Comparison of ENCODE assay signal across 16 cellular contexts in genomic region chr10:13087986-13088618, GRCh38. TPM values are rescaled to one million over a fixed set of nuclear protein-coding genes. Genes with fewer than 3 reads are reported as not detected.
DNase-seq lines count a peak whose midpoint lies in the region; ATAC-seq and TF ChIP-seq lines count a peak whose summit lies in the region.
"Had no signal": no experiment of that assay in that cellular context is flagged by ENCODE, and none has a peak within 500 bp of the region (broad histone marks: within the 10 kb centered on the region; RNA-seq: fewer than 3 reads in every experiment).

No MANE protein-coding gene starts in this region.

- peak in 1 of 2 donors; percentile 44 for ATAC-seq in natural killer cell treated with Interleukin-12 subunit alpha and Interleukin-12 subunit beta and Interleukin-15 and Interleukin-18, amount 100 ng/mL, for 72 hours
- ATAC-seq in natural killer cell (no peak), foreskin keratinocyte (peak; percentile 93), GM21423 (IDR thresholded peaks at IDR 0.05; ENCODE audit: unreplicated experiment) (no peak)
- ATAC-seq: upper lobe of right lung had no signal

- H3K9me3 ChIP-seq in adipocyte (ENCODE audit: control insufficient read depth, low read length): peaks cover 23% of the 10 kb centered on the region
- H3K9me3 ChIP-seq in CD4-positive, alpha-beta memory T cell (ENCODE audit: control insufficient read depth in 1 of 2, low read length in 2 of 2): peaks cover 0 to 12% of the 10 kb centered on the region in 2 donors

- H3K27me3 ChIP-seq in adipocyte (replicated peaks; ENCODE audit: control insufficient read depth, insufficient read depth, low read length) (no peaks in the 10 kb centered on the region), foreskin keratinocyte (no peaks in the 10 kb centered on the region)
- H3K27me3 ChIP-seq in CD4-positive, alpha-beta memory T cell (ENCODE audit: insufficient read depth, low read length): no peaks in the 10 kb centered on the region
- H3K27me3 ChIP-seq: upper lobe of right lung had no signal

- POLR2A ChIA-PET in CD4-positive, alpha-beta memory T cell (lab: Charles Lee; ENCODE audit: partially characterized antibody): no interaction called here

- no peak overlapping the region for H3K4me3 ChIP-seq in adipocyte (ENCODE audit: low read length)
- no peak overlapping the region for H3K4me3 ChIP-seq in CD4-positive, alpha-beta memory T cell (ENCODE audit: low read length in 2 of 2)
- H3K4me3 ChIP-seq: upper lobe of right lung had no signal

- peaks cover 7 to 9% of the 10 kb centered on the region in 2 donors for H3K27me3 Mint-ChIP-seq in natural killer cell treated with Interleukin-12 subunit alpha and Interleukin-12 subunit beta and Interleukin-15 and Interleukin-18, amount 100 ng/mL, for 72 hours
- H3K27me3 Mint-ChIP-seq in natural killer cell (ENCODE audit: low read depth in 2 of 2): peaks cover 6 to 7% of the 10 kb centered on the region in 2 donors
- H3K27me3 Mint-ChIP-seq in CD4-positive, alpha-beta memory T cell: peaks cover 6 to 7% of the 10 kb centered on the region in 2 donors
- H3K27me3 Mint-ChIP-seq in type B pancreatic cell: peaks cover 3% of the 10 kb centered on the region

- H3K27ac ChIP-seq in foreskin keratinocyte: no peak overlapping the region
- no peak overlapping the region for H3K27ac ChIP-seq in CD4-positive, alpha-beta memory T cell (ENCODE audit: low read depth, low read length)
- H3K27ac ChIP-seq: upper lobe of right lung had no signal

- peaks cover 0 to 8% of the 10 kb centered on the region in 2 donors for H3K4me1 Mint-ChIP-seq in natural killer cell treated with Interleukin-12 subunit alpha and Interleukin-12 subunit beta and Interleukin-15 and Interleukin-18, amount 100 ng/mL, for 72 hours (ENCODE audit: low read depth in 2 of 2)
- H3K4me1 Mint-ChIP-seq in natural killer cell (no peaks in the 10 kb centered on the region), type B pancreatic cell (ENCODE audit: unreplicated experiment) (peaks cover 10% of the 10 kb centered on the region)
- H3K4me1 Mint-ChIP-seq in CD4-positive, alpha-beta memory T cell: peaks cover 0 to 3% (median 0%) of the 10 kb centered on the region in 4 donors
- H3K4me1 Mint-ChIP-seq: activated B cell treated with CpG ODN at 0.5 μM for 24 hours; activated naive CD4-positive, alpha-beta T cell treated with anti-CD3 and anti-CD28 coated beads, Interleukin-2, amount 50 U/mL, for 24 hours had no signal

- TF ChIP-seq CTCF in natural killer cell (IDR thresholded peaks at IDR 0.05): no peak
- TF ChIP-seq CTCF in foreskin keratinocyte (conservative IDR thresholded peaks at IDR 0.05): no peak
- no peak for TF ChIP-seq CTCF in type B pancreatic cell (conservative IDR thresholded peaks at IDR 0.05)

- H3K36me3 Mint-ChIP-seq in natural killer cell treated with Interleukin-12 subunit alpha and Interleukin-12 subunit beta and Interleukin-15 and Interleukin-18, amount 100 ng/mL, for 72 hours: peaks cover 8% of the 10 kb centered on the region
- H3K36me3 Mint-ChIP-seq in natural killer cell (peaks cover 8% of the 10 kb centered on the region), type B pancreatic cell (no peaks in the 10 kb centered on the region)
- H3K36me3 Mint-ChIP-seq in CD4-positive, alpha-beta memory T cell: peaks cover 3 to 6% of the 10 kb centered on the region in 2 donors

- intact Hi-C loops in natural killer cell (cut with micrococcal nuclease): no loop called here
- intact Hi-C loops in CD4-positive, alpha-beta memory T cell (cut with micrococcal nuclease): no loop called here

- DNase-seq in natural killer cell treated with Interleukin-12 subunit alpha and Interleukin-12 subunit beta and Interleukin-15 and Interleukin-18, amount 100 ng/mL, for 72 hours (ENCODE audit: low spot score): no peak
- DNase-seq in natural killer cell (no peak), adipocyte (ENCODE audit: low read depth) (peak; percentile 75), foreskin keratinocyte (peak; percentile 71 to 83), ureter (ENCODE audit: low spot score) (no peak), type B pancreatic cell (ENCODE audit: extremely low spot score, unreplicated experiment) (no peak)
- no peak for DNase-seq in CD4-positive, alpha-beta memory T cell
- DNase-seq: activated B cell treated with CpG ODN at 0.5 μM for 24 hours; CD8-positive, alpha-beta memory T cell; kidney; NCI-H2107; occipital lobe; SHP77; upper lobe of right lung had no signal

- H3K4me1 ChIP-seq in adipocyte (ENCODE audit: control insufficient read depth, insufficient read depth, low read length) (peaks cover 37% of the 10 kb centered on the region), foreskin keratinocyte (peaks cover 5% of the 10 kb centered on the region)
- H3K4me1 ChIP-seq in CD4-positive, alpha-beta memory T cell (ENCODE audit: insufficient read depth, low read length): no peaks in the 10 kb centered on the region
- H3K4me1 ChIP-seq: upper lobe of right lung had no signal

- no peaks in the 10 kb centered on the region for H3K36me3 ChIP-seq in adipocyte (ENCODE audit: control insufficient read depth, insufficient read depth, low read length, severe bottlenecking)
- H3K36me3 ChIP-seq in CD4-positive, alpha-beta memory T cell (ENCODE audit: insufficient read depth, low read length): no peaks in the 10 kb centered on the region
- H3K36me3 ChIP-seq: upper lobe of right lung had no signal

- H3K9me3 Mint-ChIP-seq in natural killer cell treated with Interleukin-12 subunit alpha and Interleukin-12 subunit beta and Interleukin-15 and Interleukin-18, amount 100 ng/mL, for 72 hours: peaks cover 7% of the 10 kb centered on the region
- H3K9me3 Mint-ChIP-seq in natural killer cell (peaks cover 2 to 5% of the 10 kb centered on the region in 2 donors), type B pancreatic cell (peaks cover 3% of the 10 kb centered on the region)
- H3K9me3 Mint-ChIP-seq in CD4-positive, alpha-beta memory T cell: peaks cover 0 to 26% (median 17%) of the 10 kb centered on the region in 8 donors
- H3K9me3 Mint-ChIP-seq: activated naive CD4-positive, alpha-beta T cell treated with anti-CD3 and anti-CD28 coated beads, Interleukin-2, amount 50 U/mL, for 24 hours had no signal

- H3K9ac ChIP-seq in adipocyte (ENCODE audit: low read length): no peak overlapping the region

- CTCF ChIA-PET in CD4-positive, alpha-beta memory T cell (lab: Charles Lee; ENCODE audit: partially characterized antibody): interaction anchor here (2.0 kb wide), 1 partner anchor 12 kb away, joined by 5 read pairs; the partner anchor contains the start of gene OPTN

- peak overlapping the region; percentile 30 for H3K4me3 Mint-ChIP-seq in natural killer cell treated with Interleukin-12 subunit alpha and Interleukin-12 subunit beta and Interleukin-15 and Interleukin-18, amount 100 ng/mL, for 72 hours
- no peak overlapping the region for H3K4me3 Mint-ChIP-seq in natural killer cell
- H3K4me3 Mint-ChIP-seq in CD4-positive, alpha-beta memory T cell: no peak overlapping the region
- H3K4me3 Mint-ChIP-seq in type B pancreatic cell: no peak overlapping the region
- H3K4me3 Mint-ChIP-seq: activated B cell treated with CpG ODN at 0.5 μM for 24 hours; activated naive CD4-positive, alpha-beta T cell treated with anti-CD3 and anti-CD28 coated beads, Interleukin-2, amount 50 U/mL, for 24 hours; CD8-positive, alpha-beta memory T cell had no signal

- H3K27ac Mint-ChIP-seq in natural killer cell treated with Interleukin-12 subunit alpha and Interleukin-12 subunit beta and Interleukin-15 and Interleukin-18, amount 100 ng/mL, for 72 hours: no peak overlapping the region
- no peak overlapping the region for H3K27ac Mint-ChIP-seq in natural killer cell
- peak overlapping the region in 1 of 7 donors; percentile 14 for H3K27ac Mint-ChIP-seq in CD4-positive, alpha-beta memory T cell
- no peak overlapping the region for H3K27ac Mint-ChIP-seq in type B pancreatic cell
- H3K27ac Mint-ChIP-seq: activated B cell treated with CpG ODN at 0.5 μM for 24 hours; activated naive CD4-positive, alpha-beta T cell treated with anti-CD3 and anti-CD28 coated beads, Interleukin-2, amount 50 U/mL, for 24 hours had no signal

RNA-seq across cellular contexts. Expression of gene OPTN, which starts 11.9 kb away (rescaled TPM):
- 10 to 100 TPM; 56.1 to 89.6 TPM for total RNA-seq in natural killer cell treated with Interleukin-12 subunit alpha and Interleukin-12 subunit beta and Interleukin-15 and Interleukin-18, amount 100 ng/mL, for 72 hours
- total RNA-seq in natural killer cell (100 to 1,000 TPM; 140 to 177 (median 161) TPM), foreskin keratinocyte (82.5 and 101 TPM in 2 replicates), ureter (49.9 TPM), type B pancreatic cell (ENCODE audit: low replicate concordance) (43.2 and 104 TPM in 2 replicates)
- 84.6 and 107 TPM in 2 replicates for polyA plus RNA-seq in foreskin keratinocyte
- total RNA-seq in CD4-positive, alpha-beta memory T cell: 100 to 1,000 TPM; 148 TPM
- 100 to 1,000 TPM in 1 of 2 donors, 10 to 100 TPM in 1; 40.3 to 101 TPM for polyA plus RNA-seq in CD4-positive, alpha-beta memory T cell

Comparison
In these comparisons a context has a peak if more than half of its experiments do, and no peak if none do; other contexts are left out.
1. DNase-seq: peak in adipocyte (single experiment) and foreskin keratinocyte (2 of 2); none in natural killer cell treated with Interleukin-12 subunit alpha and Interleukin-12 subunit beta and Interleukin-15 and Interleukin-18, amount 100 ng/mL, for 72 hours (single experiment), natural killer cell (single experiment), CD4-positive, alpha-beta memory T cell (0 of 5), ureter (single experiment) and type B pancreatic cell (single experiment).